8 cellular contexts compared by ENCODE assay signal in the genomic region with DNA sequence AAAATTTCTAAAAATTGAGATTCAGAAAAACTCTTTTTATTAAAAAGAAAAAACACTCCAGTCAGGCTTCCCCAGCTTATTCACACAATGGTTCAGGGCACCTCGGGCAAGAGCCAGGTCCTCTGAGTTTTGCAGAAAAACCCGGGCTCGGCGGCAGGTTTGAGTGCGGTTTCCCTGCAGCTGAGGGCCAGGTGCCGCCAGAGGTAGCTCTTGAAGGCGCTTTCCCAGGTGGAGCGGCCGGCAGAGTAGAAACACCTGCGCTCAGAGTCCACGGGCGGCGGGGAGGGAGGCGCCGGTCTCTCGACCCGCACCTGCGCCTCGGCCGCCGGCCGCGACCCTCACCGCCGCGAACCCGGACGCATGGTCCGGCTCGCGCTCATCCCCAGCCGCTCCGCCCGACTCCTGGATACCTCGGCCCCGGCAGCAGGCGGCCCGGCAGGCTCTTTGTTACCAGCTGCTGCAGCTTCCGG. TPM values are rescaled to one million over a fixed set of nuclear protein-coding genes. Genes with fewer than 3 reads are reported as not detected.
DNase-seq lines count a peak whose midpoint lies in the region; ATAC-seq lines count a peak whose summit lies in the region.

No MANE protein-coding gene starts in this region.

- H3K9me3 Mint-ChIP-seq in activated CD4-positive, alpha-beta memory T cell treated with anti-CD3 and anti-CD28 coated beads for 36 hours = no peaks in the 10 kb centered on the region

- H3K27me3 Mint-ChIP-seq in activated CD4-positive, alpha-beta memory T cell treated with anti-CD3 and anti-CD28 coated beads for 36 hours = no peaks in the 10 kb centered on the region

- CTCF ChIA-PET in activated CD4-positive, alpha-beta memory T cell treated with anti-CD3 and anti-CD28 coated beads for 36 hours (lab: Charles Lee) = interaction anchor here (0.7 to 1.8 kb wide), 7 partner anchors 14 to 579 kb away, joined by 3 to 7 read pairs (median 4); no protein-coding TSS in a partner anchor

- peaks cover 37% of the 10 kb centered on the region for H3K4me1 Mint-ChIP-seq in activated CD4-positive, alpha-beta memory T cell treated with anti-CD3 and anti-CD28 coated beads for 36 hours (ENCODE audit: low read depth)

- peaks cover 9% of the 10 kb centered on the region for H3K36me3 Mint-ChIP-seq in activated CD4-positive, alpha-beta memory T cell treated with anti-CD3 and anti-CD28 coated beads for 36 hours

- H3K27ac Mint-ChIP-seq in activated CD4-positive, alpha-beta memory T cell treated with anti-CD3 and anti-CD28 coated beads for 36 hours = peak overlapping the region; percentile 95

- peak in 4 of 6 experiments; percentile 25 to 56 (median 44) for DNase-seq in stimulated activated naive CD4-positive, alpha-beta T cell (lab: John Stamatoyannopoulos, UW)
- no peak for DNase-seq in stimulated activated naive CD4-positive, alpha-beta T cell treated with Interleukin-2 at 50 U/mL for 16 hours (lab: John Stamatoyannopoulos, UW)
- DNase-seq in activated CD4-positive, alpha-beta memory T cell treated with anti-CD3 and anti-CD28 coated beads for 36 hours = no peak
- peak; percentile 7 for DNase-seq in stimulated activated CD8-positive, alpha-beta memory T cell treated with anti-CD3 and anti-CD28 coated beads, Interleukin-12 subunit alpha, Interleukin-12 subunit beta, amount 100 ng/mL, for 4 hours (ENCODE audit: low read depth)
- no peak for DNase-seq in GOT3 (lab: John Stamatoyannopoulos, UW)
- no peak for DNase-seq in activated CD8-positive, alpha-beta memory T cell treated with anti-CD3 and anti-CD28 coated beads for 24 hours

- intact Hi-C loops in activated CD4-positive, alpha-beta memory T cell treated with anti-CD3 and anti-CD28 coated beads for 36 hours (cut with micrococcal nuclease) = loop anchor here (5.0 to 10.0 kb wide), 3 partner anchors 110 to 1627 kb away; partner anchors contain the start of gene FOXO1

- POLR2A ChIA-PET in activated CD4-positive, alpha-beta memory T cell treated with anti-CD3 and anti-CD28 coated beads for 36 hours (lab: Charles Lee) = interaction anchor here (1.0 to 2.3 kb wide), 4 partner anchors 10 to 619 kb away, joined by 3 to 10 read pairs (median 8); no protein-coding TSS in a partner anchor

- H3K4me3 Mint-ChIP-seq in activated CD4-positive, alpha-beta memory T cell treated with anti-CD3 and anti-CD28 coated beads for 36 hours = peak overlapping the region; percentile 89

- ATAC-seq in HG03354 (IDR thresholded peaks at IDR 0.05; ENCODE audit: poor library complexity, severe bottlenecking, unreplicated experiment) = peak; percentile 34

- peak overlapping the region; percentile 79 for H3K4me3 ChIP-seq in iPS-11a (ENCODE audit: low read depth, low read length)

RNA-seq across cellular contexts. Expression of gene PROSER1, which starts 0.4 kb away (rescaled TPM):
- 10 to 100 TPM; 59.9 to 70.5 TPM for total RNA-seq in activated CD4-positive, alpha-beta memory T cell treated with anti-CD3 and anti-CD28 coated beads for 36 hours

RNA-seq across cellular contexts. Expression of gene NHLRC3, which starts 0.8 kb away (rescaled TPM):
- 10 to 100 TPM; 15.2 to 16.8 TPM for total RNA-seq in activated CD4-positive, alpha-beta memory T cell treated with anti-CD3 and anti-CD28 coated beads for 36 hours

RNA-seq across cellular contexts. Expression of gene STOML3, which starts 46.8 kb away (rescaled TPM):
- total RNA-seq in activated CD4-positive, alpha-beta memory T cell treated with anti-CD3 and anti-CD28 coated beads for 36 hours = not detected

Comparison
In these comparisons a context has a peak if more than half of its experiments do, and no peak if none do; other contexts are left out.
1. DNase-seq: peak in stimulated activated naive CD4-positive, alpha-beta T cell (4 of 6) and stimulated activated CD8-positive, alpha-beta memory T cell treated with anti-CD3 and anti-CD28 coated beads, Interleukin-12 subunit alpha, Interleukin-12 subunit beta, amount 100 ng/mL, for 4 hours (single experiment); none in stimulated activated naive CD4-positive, alpha-beta T cell treated with Interleukin-2 at 50 U/mL for 16 hours (single experiment), activated CD4-positive, alpha-beta memory T cell treated with anti-CD3 and anti-CD28 coated beads for 36 hours (single experiment), GOT3 (single experiment) and activated CD8-positive, alpha-beta memory T cell treated with anti-CD3 and anti-CD28 coated beads for 24 hours (single experiment).